In the genomic region with DNA sequence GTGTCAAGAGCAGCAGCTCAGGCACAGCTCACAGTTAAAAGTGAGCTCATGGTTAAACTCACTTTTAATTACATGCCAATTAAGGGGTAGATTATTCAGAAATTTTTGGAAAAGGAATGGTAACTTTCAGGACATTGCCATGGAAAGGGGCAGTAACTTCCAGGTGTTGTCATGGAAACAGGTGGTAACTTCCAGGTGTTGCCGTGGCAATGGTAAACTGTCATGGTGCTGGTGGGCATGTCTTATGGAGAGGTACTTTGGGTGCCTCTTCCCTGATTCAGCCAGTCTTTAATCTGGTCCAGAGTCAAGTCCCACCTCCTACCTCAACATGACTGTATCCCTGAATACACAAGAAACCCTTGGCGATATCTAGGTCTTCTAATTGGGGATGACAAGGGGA, we compare ENCODE assay signal across 1 cellular context.
TF ChIP-seq lines count a peak whose summit lies in the region.

No MANE protein-coding gene starts in this region.

TF ChIP-seq in WTC11, 78 proteins besides CTCF, POLR2A, EP300 and RAD21 (continued from another document):
- TF ChIP-seq, protein P1, sequence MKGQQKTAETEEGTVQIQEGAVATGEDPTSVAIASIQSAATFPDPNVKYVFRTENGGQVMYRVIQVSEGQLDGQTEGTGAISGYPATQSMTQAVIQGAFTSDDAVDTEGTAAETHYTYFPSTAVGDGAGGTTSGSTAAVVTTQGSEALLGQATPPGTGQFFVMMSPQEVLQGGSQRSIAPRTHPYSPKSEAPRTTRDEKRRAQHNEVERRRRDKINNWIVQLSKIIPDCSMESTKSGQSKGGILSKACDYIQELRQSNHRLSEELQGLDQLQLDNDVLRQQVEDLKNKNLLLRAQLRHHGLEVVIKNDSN (CRISPR knock-in tag; IDR thresholded peaks at IDR 0.05): no peak
- TF ChIP-seq, protein P2, sequence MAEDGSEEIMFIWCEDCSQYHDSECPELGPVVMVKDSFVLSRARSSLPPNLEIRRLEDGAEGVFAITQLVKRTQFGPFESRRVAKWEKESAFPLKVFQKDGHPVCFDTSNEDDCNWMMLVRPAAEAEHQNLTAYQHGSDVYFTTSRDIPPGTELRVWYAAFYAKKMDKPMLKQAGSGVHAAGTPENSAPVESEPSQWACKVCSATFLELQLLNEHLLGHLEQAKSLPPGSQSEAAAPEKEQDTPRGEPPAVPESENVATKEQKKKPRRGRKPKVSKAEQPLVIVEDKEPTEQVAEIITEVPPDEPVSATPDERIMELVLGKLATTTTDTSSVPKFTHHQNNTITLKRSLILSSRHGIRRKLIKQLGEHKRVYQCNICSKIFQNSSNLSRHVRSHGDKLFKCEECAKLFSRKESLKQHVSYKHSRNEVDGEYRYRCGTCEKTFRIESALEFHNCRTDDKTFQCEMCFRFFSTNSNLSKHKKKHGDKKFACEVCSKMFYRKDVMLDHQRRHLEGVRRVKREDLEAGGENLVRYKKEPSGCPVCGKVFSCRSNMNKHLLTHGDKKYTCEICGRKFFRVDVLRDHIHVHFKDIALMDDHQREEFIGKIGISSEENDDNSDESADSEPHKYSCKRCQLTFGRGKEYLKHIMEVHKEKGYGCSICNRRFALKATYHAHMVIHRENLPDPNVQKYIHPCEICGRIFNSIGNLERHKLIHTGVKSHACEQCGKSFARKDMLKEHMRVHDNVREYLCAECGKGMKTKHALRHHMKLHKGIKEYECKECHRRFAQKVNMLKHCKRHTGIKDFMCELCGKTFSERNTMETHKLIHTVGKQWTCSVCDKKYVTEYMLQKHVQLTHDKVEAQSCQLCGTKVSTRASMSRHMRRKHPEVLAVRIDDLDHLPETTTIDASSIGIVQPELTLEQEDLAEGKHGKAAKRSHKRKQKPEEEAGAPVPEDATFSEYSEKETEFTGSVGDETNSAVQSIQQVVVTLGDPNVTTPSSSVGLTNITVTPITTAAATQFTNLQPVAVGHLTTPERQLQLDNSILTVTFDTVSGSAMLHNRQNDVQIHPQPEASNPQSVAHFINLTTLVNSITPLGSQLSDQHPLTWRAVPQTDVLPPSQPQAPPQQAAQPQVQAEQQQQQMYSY (CRISPR knock-in tag; IDR thresholded peaks at IDR 0.05): no peak
- TF ChIP-seq GRHL2 (CRISPR knock-in tag; IDR thresholded peaks at IDR 0.05; ENCODE audit: insufficient replicate concordance, severe bottlenecking) (no peak), ZBTB21 (CRISPR knock-in tag; IDR thresholded peaks at IDR 0.05; ENCODE audit: borderline replicate concordance) (no peak), FOXK1 (CRISPR knock-in tag; IDR thresholded peaks at IDR 0.05) (no peak), ARID4B (CRISPR knock-in tag; IDR thresholded peaks at IDR 0.05; ENCODE audit: borderline replicate concordance) (no peak), TEAD4 (CRISPR knock-in tag; IDR thresholded peaks at IDR 0.05) (no peak), MXD4 (CRISPR knock-in tag; IDR thresholded peaks at IDR 0.05; ENCODE audit: borderline replicate concordance) (no peak), ZNF232 (CRISPR knock-in tag; IDR thresholded peaks at IDR 0.05) (no peak), ZNF121 (CRISPR knock-in tag; IDR thresholded peaks at IDR 0.05) (no peak), NR3C1 (CRISPR knock-in tag; conservative IDR thresholded peaks at IDR 0.05; ENCODE audit: low read depth) (no peak), NFATC4 (CRISPR knock-in tag; IDR thresholded peaks at IDR 0.05) (no peak)
- TF ChIP-seq, protein P3, sequence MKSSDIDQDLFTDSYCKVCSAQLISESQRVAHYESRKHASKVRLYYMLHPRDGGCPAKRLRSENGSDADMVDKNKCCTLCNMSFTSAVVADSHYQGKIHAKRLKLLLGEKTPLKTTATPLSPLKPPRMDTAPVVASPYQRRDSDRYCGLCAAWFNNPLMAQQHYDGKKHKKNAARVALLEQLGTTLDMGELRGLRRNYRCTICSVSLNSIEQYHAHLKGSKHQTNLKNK (CRISPR knock-in tag; IDR thresholded peaks at IDR 0.05): no peak
- TF ChIP-seq, protein P4, sequence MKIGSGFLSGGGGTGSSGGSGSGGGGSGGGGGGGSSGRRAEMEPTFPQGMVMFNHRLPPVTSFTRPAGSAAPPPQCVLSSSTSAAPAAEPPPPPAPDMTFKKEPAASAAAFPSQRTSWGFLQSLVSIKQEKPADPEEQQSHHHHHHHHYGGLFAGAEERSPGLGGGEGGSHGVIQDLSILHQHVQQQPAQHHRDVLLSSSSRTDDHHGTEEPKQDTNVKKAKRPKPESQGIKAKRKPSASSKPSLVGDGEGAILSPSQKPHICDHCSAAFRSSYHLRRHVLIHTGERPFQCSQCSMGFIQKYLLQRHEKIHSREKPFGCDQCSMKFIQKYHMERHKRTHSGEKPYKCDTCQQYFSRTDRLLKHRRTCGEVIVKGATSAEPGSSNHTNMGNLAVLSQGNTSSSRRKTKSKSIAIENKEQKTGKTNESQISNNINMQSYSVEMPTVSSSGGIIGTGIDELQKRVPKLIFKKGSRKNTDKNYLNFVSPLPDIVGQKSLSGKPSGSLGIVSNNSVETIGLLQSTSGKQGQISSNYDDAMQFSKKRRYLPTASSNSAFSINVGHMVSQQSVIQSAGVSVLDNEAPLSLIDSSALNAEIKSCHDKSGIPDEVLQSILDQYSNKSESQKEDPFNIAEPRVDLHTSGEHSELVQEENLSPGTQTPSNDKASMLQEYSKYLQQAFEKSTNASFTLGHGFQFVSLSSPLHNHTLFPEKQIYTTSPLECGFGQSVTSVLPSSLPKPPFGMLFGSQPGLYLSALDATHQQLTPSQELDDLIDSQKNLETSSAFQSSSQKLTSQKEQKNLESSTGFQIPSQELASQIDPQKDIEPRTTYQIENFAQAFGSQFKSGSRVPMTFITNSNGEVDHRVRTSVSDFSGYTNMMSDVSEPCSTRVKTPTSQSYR (CRISPR knock-in tag; IDR thresholded peaks at IDR 0.05): no peak
TF ChIP-seq in WTC11: peak in this region for 0.
